Comparison of ENCODE assay signal across 24 cellular contexts in genomic region chr17:77873518-77874302, GRCh38.
DNase-seq lines count a peak whose midpoint lies in the region; ATAC-seq, FAIRE-seq and TF ChIP-seq lines count a peak whose summit lies in the region.
"Had no signal": no experiment of that assay in that cellular context is flagged by ENCODE, and none has a peak within 500 bp of the region (broad histone marks: within the 10 kb centered on the region; RNA-seq: fewer than 3 reads in every experiment).

No MANE protein-coding gene starts in this region.

- intact Hi-C loops in heart left ventricle (cut with DNase I) (no loop called here), Right ventricle myocardium inferior (cut with DNase I) (no loop called here), kidney (cut with DNase I) (no loop called here), upper lobe of right lung (cut with DNase I) (no loop called here), colonic mucosa (cut with DNase I) (no loop called here)

- H3K4me1 ChIP-seq in heart left ventricle (peaks cover 0 to 24% (median 0%) of the 10 kb centered on the region in 12 donors), kidney (ENCODE audit: control insufficient read depth in 1 of 2, insufficient read depth in 1 of 2, low read depth in 1 of 2, low read length in 2 of 2) (no peaks in the 10 kb centered on the region), upper lobe of right lung (peaks cover 4% of the 10 kb centered on the region), colonic mucosa (no peaks in the 10 kb centered on the region)
- H3K4me1 ChIP-seq: esophagus muscularis mucosa, right lobe of liver, vagina had no signal

- H3K9me3 ChIP-seq in heart left ventricle = peaks cover 0 to 13% (median 6%) of the 10 kb centered on the region in 12 donors
- H3K9me3 ChIP-seq in kidney (ENCODE audit: control insufficient read depth in 1 of 2, low read length in 2 of 2) = no peaks in the 10 kb centered on the region
- no peaks in the 10 kb centered on the region for H3K9me3 ChIP-seq in upper lobe of right lung
- no peaks in the 10 kb centered on the region for H3K9me3 ChIP-seq in colonic mucosa
- H3K9me3 ChIP-seq: right lobe of liver had no signal

- H3K4me3 ChIP-seq in heart left ventricle = no peak overlapping the region
- no peak overlapping the region for H3K4me3 ChIP-seq in kidney (ENCODE audit: low read length in 2 of 2)
- H3K4me3 ChIP-seq in upper lobe of right lung = no peak overlapping the region
- H3K4me3 ChIP-seq in colonic mucosa = no peak overlapping the region
- H3K4me3 ChIP-seq: esophagus muscularis mucosa, right lobe of liver, vagina had no signal

- DNase-seq in heart left ventricle = peak in 3 of 5 donors; percentile 18 to 28 (median 19)
- no peak for DNase-seq in Right ventricle myocardium inferior (ENCODE audit: missing footprints)
- peak; percentile 83 for DNase-seq in NCI-H82 (lab: John Stamatoyannopoulos, UW)
- DNase-seq in kidney = peak; percentile 29
- DNase-seq in upper lobe of right lung = peak; percentile 35
- DNase-seq in colonic mucosa = no peak
- DNase-seq: activated CD4-positive, alpha-beta T cell treated with anti-CD3 and anti-CD28 coated beads for 1 hour; activated naive CD4-positive, alpha-beta T cell treated with anti-CD3 and anti-CD28 coated beads, Interleukin-2, amount 50 U/mL, for 16 hours; activated T-cell treated with anti-CD3 and anti-CD28 coated beads, Interleukin-2, amount 50 U/mL, for 4 hours; CD4-positive, CD25-positive, alpha-beta regulatory T cell; DMS153; effector memory CD4-positive, alpha-beta T cell; GF-D8; IMR-90; NCI-H1436 treated with DMSO at 0.1 percent for 48 hours; NCI-H526 treated with DMSO at 0.1 percent for 48 hours; OCI-M1; SHP77 treated with DMSO at 0.1 percent for 48 hours had no signal

- no peaks in the 10 kb centered on the region for H3K36me3 ChIP-seq in heart left ventricle
- no peaks in the 10 kb centered on the region for H3K36me3 ChIP-seq in kidney (ENCODE audit: control insufficient read depth in 1 of 2, insufficient read depth in 2 of 2, low read length in 2 of 2)
- H3K36me3 ChIP-seq in upper lobe of right lung = no peaks in the 10 kb centered on the region
- no peaks in the 10 kb centered on the region for H3K36me3 ChIP-seq in colonic mucosa
- H3K36me3 ChIP-seq: esophagus muscularis mucosa, right lobe of liver, vagina had no signal

- no peak for TF ChIP-seq CTCF in heart left ventricle (IDR thresholded peaks at IDR 0.05)
- no peak for TF ChIP-seq CTCF in kidney (IDR thresholded peaks at IDR 0.05; ENCODE audit: borderline replicate concordance, extremely low read depth, insufficient read depth)
- no peak for TF ChIP-seq CTCF in upper lobe of right lung (IDR thresholded peaks at IDR 0.05)
- TF ChIP-seq CTCF in colonic mucosa (IDR thresholded peaks at IDR 0.05) = no peak

- H3K27me3 ChIP-seq in heart left ventricle (no peaks in the 10 kb centered on the region), upper lobe of right lung (no peaks in the 10 kb centered on the region), colonic mucosa (no peaks in the 10 kb centered on the region)
- H3K27me3 ChIP-seq: right lobe of liver, vagina had no signal

- ATAC-seq in heart left ventricle (no peak), Right ventricle myocardium inferior (no peak), upper lobe of right lung (no peak), HG03457 (IDR thresholded peaks at IDR 0.05; ENCODE audit: unreplicated experiment) (no peak)
- ATAC-seq: right lobe of liver had no signal

- TF ChIP-seq POLR2A in heart left ventricle (IDR thresholded peaks at IDR 0.05) = no peak

- 82 to 90% (median 87%) methylated on average over 14 of the region's 14 CpGs for WGBS in heart left ventricle, 4 donors

- FAIRE-seq in kidney (lab: Jason Lieb, UNC) = no peak
- FAIRE-seq: frontal cortex, H54 had no signal

- H3K27ac ChIP-seq in heart left ventricle (no peak overlapping the region), kidney (ENCODE audit: low read depth in 2 of 2, low read length in 2 of 2) (no peak overlapping the region), upper lobe of right lung (no peak overlapping the region), colonic mucosa (no peak overlapping the region)
- H3K27ac ChIP-seq: esophagus muscularis mucosa, right lobe of liver, vagina had no signal

- H3K9ac ChIP-seq in kidney (ENCODE audit: low read length in 2 of 2) (no peak overlapping the region), colonic mucosa (ENCODE audit: low read depth in 2 of 2, low read length in 2 of 2) (no peak overlapping the region)

Comparison
In these comparisons a context has a peak if more than half of its experiments do, and no peak if none do; other contexts are left out.
1. DNase-seq: peak in heart left ventricle (3 of 5), NCI-H82 (single experiment), kidney (single experiment) and upper lobe of right lung (single experiment); none in Right ventricle myocardium inferior (single experiment) and colonic mucosa (single experiment).